27 cellular contexts compared by ENCODE assay signal in the genomic region with DNA sequence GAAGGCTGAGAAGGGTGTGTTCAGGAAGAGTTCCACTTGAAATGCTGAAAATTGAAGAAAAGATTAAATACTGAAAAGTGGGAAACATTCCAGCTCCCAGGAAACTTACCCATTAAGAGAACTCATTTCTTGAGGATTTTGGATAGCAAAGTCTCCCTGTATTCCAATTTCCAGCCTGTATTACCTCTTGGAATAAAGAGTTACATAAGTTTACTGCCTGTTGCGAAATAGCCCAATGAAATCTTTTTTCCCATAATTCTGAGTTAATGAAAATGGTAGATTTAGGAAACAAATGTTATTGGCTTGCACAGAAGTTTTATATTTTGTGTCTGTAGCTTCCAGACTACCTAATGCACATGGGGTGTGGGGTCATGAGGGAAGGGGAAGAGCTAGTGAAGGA.
"Had no signal": no experiment of that assay in that cellular context is flagged by ENCODE, and none has a peak within 500 bp of the region (broad histone marks: within the 10 kb centered on the region; RNA-seq: fewer than 3 reads in every experiment).

No MANE protein-coding gene starts in this region.

- ATAC-seq: effector memory CD8-positive, alpha-beta T cell; stimulated activated naive B cell treated with anti-CD40 and anti-IgM and Interleukin-4, amounts not matched to agents 10 μg/mL and 1 μg/mL and 100 μg/mL, for 72 hours; upper lobe of right lung had no signal

- H3K4me3 ChIP-seq: left ventricle myocardium inferior, lung, stomach, suprapubic skin, tibial artery, upper lobe of right lung had no signal

- H3K27me3 ChIP-seq: brain microvascular endothelial cell, suprapubic skin, tibial artery, upper lobe of right lung had no signal

- H3K4me3 Mint-ChIP-seq: activated CD4-positive, alpha-beta memory T cell treated with anti-CD3 and anti-CD28 coated beads for 36 hours; activated CD4-positive, alpha-beta T cell treated with anti-CD3 and anti-CD28 coated beads, Interleukin-2, amount 10 ng/mL, durations not matched to agents 24 days and 14 days; activated naive CD4-positive, alpha-beta T cell treated with anti-CD3 and anti-CD28 coated beads, Interleukin-2, amount 10 ng/mL, durations not matched to agents 7 days and 5 days; activated naive CD8-positive, alpha-beta T cell treated with anti-CD3 and anti-CD28 coated beads, Interleukin-2, amount 10 ng/mL, durations not matched to agents 7 days and 5 days; effector memory CD8-positive, alpha-beta T cell; nephron; stimulated activated naive B cell treated with anti-CD40 and anti-IgM and Interleukin-4, amounts not matched to agents 10 μg/mL and 1 μg/mL and 100 μg/mL, for 72 hours had no signal

- H3K27ac Mint-ChIP-seq: activated CD4-positive, alpha-beta memory T cell treated with anti-CD3 and anti-CD28 coated beads for 36 hours; activated CD4-positive, alpha-beta T cell treated with anti-CD3 and anti-CD28 coated beads, Interleukin-2, amount 10 ng/mL, durations not matched to agents 24 days and 14 days; activated naive CD4-positive, alpha-beta T cell treated with anti-CD3 and anti-CD28 coated beads, Interleukin-2, amount 10 ng/mL, durations not matched to agents 7 days and 5 days; activated naive CD8-positive, alpha-beta T cell treated with anti-CD3 and anti-CD28 coated beads, Interleukin-2, amount 10 ng/mL, durations not matched to agents 7 days and 5 days; progenitor cell of endocrine pancreas; stimulated activated naive B cell treated with anti-CD40 and anti-IgM and Interleukin-4, amounts not matched to agents 10 μg/mL and 1 μg/mL and 100 μg/mL, for 72 hours had no signal

- FAIRE-seq: frontal cortex, islet of Langerhans had no signal

- H3K4me1 Mint-ChIP-seq: activated CD4-positive, alpha-beta T cell treated with anti-CD3 and anti-CD28 coated beads, Interleukin-2, amount 10 ng/mL, durations not matched to agents 24 days and 14 days; activated naive CD4-positive, alpha-beta T cell treated with anti-CD3 and anti-CD28 coated beads, Interleukin-2, amount 10 ng/mL, durations not matched to agents 7 days and 5 days; activated naive CD8-positive, alpha-beta T cell treated with anti-CD3 and anti-CD28 coated beads, Interleukin-2, amount 10 ng/mL, durations not matched to agents 7 days and 5 days; stimulated activated naive B cell treated with anti-CD40 and anti-IgM and Interleukin-4, amounts not matched to agents 10 μg/mL and 1 μg/mL and 100 μg/mL, for 72 hours had no signal

- H3K36me3 Mint-ChIP-seq: activated CD4-positive, alpha-beta memory T cell treated with anti-CD3 and anti-CD28 coated beads for 36 hours; activated naive CD4-positive, alpha-beta T cell treated with anti-CD3 and anti-CD28 coated beads, Interleukin-2, amount 10 ng/mL, durations not matched to agents 7 days and 5 days; activated naive CD8-positive, alpha-beta T cell treated with anti-CD3 and anti-CD28 coated beads, Interleukin-2, amount 10 ng/mL, durations not matched to agents 7 days and 5 days; stimulated activated naive B cell treated with anti-CD40 and anti-IgM and Interleukin-4, amounts not matched to agents 10 μg/mL and 1 μg/mL and 100 μg/mL, for 72 hours had no signal

- H3K27me3 Mint-ChIP-seq: activated CD4-positive, alpha-beta memory T cell treated with anti-CD3 and anti-CD28 coated beads for 36 hours; activated naive CD8-positive, alpha-beta T cell treated with anti-CD3 and anti-CD28 coated beads, Interleukin-2, amount 10 ng/mL, durations not matched to agents 7 days and 5 days; progenitor cell of endocrine pancreas had no signal

- H3K36me3 ChIP-seq: brain microvascular endothelial cell, left ventricle myocardium inferior, stomach, suprapubic skin, tibial artery, upper lobe of right lung had no signal

- H3K27ac ChIP-seq: brain microvascular endothelial cell, left ventricle myocardium inferior, stomach, suprapubic skin, tibial artery, upper lobe of right lung had no signal

- DNase-seq: activated CD4-positive, alpha-beta memory T cell treated with anti-CD3 and anti-CD28 coated beads for 36 hours; activated CD4-positive, alpha-beta T cell treated with anti-CD3 and anti-CD28 coated beads, Interleukin-2, amount 10 ng/mL, durations not matched to agents 24 days and 14 days; activated CD4-positive, CD25-positive, alpha-beta regulatory T cell treated with anti-CD3 and anti-CD28 coated beads, Interleukin-2, amount 50 U/mL, for 72 hours; activated CD8-positive, alpha-beta memory T cell treated with anti-CD3 and anti-CD28 coated beads, Interleukin-2, amount 50 U/mL, for 4 hours; activated gamma-delta T cell; activated naive CD4-positive, alpha-beta T cell treated with anti-CD3 and anti-CD28 coated beads, Interleukin-2, amount 10 ng/mL, durations not matched to agents 7 days and 5 days; activated naive CD8-positive, alpha-beta T cell treated with anti-CD3 and anti-CD28 coated beads, Interleukin-2, amount 10 ng/mL, durations not matched to agents 7 days and 5 days; activated T-cell treated with anti-CD3 and anti-CD28 coated beads, Interleukin-2, amount 50 U/mL, for 1 hour; amniotic stem cell; brain microvascular endothelial cell; cortex of kidney; effector memory CD8-positive, alpha-beta T cell; glutamatergic neuron; left ventricle myocardium inferior; stimulated activated CD4-positive, alpha-beta T cell treated with anti-CD3 and anti-CD28 coated beads, Interleukin-15, amount 100 ng/mL, for 24 hours; stimulated activated CD4-positive, alpha-beta T cell treated with anti-CD3 and anti-CD28 coated beads, Interleukin-2, amount 100 ng/mL, for 24 hours; stimulated activated naive B cell treated with anti-CD40 and anti-IgM and Interleukin-4, amounts not matched to agents 10 μg/mL and 1 μg/mL and 100 μg/mL, for 72 hours; stomach; T-helper 9 cell; tibial artery; upper lobe of right lung had no signal

- H3K9me3 ChIP-seq: left ventricle myocardium inferior, stomach, suprapubic skin, tibial artery, upper lobe of right lung had no signal

- H3K4me1 ChIP-seq: left ventricle myocardium inferior, stomach, suprapubic skin, tibial artery, upper lobe of right lung had no signal
